22 cellular contexts compared by ENCODE assay signal in genomic region chr18:31643003-31643402, GRCh38. TPM values are rescaled to one million over a fixed set of nuclear protein-coding genes. Genes with fewer than 3 reads are reported as not detected.
"Had no signal": no experiment of that assay in that cellular context is flagged by ENCODE, and none has a peak within 500 bp of the region (broad histone marks: within the 10 kb centered on the region; RNA-seq: fewer than 3 reads in every experiment).

No MANE protein-coding gene starts in this region.

- H3K9me3 Mint-ChIP-seq: activated CD4-positive, alpha-beta memory T cell treated with anti-CD3 and anti-CD28 coated beads for 36 hours; central memory CD8-positive, alpha-beta T cell; stimulated activated naive CD8-positive, alpha-beta T cell treated with anti-CD3 and anti-CD28 coated beads, Interleukin-15, Interleukin-2, amounts not matched to agents 100 ng/mL and 50 ng/mL, for 24 hours had no signal

- H3K4me3 ChIP-seq: coronary artery, left lung, tibial nerve, vagina had no signal

- H3K9me3 ChIP-seq: left lung, tibial nerve, vagina had no signal

- H3K27ac Mint-ChIP-seq: activated CD4-positive, alpha-beta memory T cell treated with anti-CD3 and anti-CD28 coated beads for 36 hours; activated naive CD8-positive, alpha-beta T cell; stimulated activated naive CD8-positive, alpha-beta T cell treated with anti-CD3 and anti-CD28 coated beads, Interleukin-15, Interleukin-2, amounts not matched to agents 100 ng/mL and 50 ng/mL, for 24 hours had no signal

- ATAC-seq: left lung, WTC11 had no signal

- H3K27me3 Mint-ChIP-seq: activated naive CD8-positive, alpha-beta T cell; central memory CD8-positive, alpha-beta T cell had no signal

- DNase-seq: activated CD4-positive, alpha-beta memory T cell treated with anti-CD3 and anti-CD28 coated beads for 36 hours; activated CD4-positive, alpha-beta T cell treated with anti-CD3 and anti-CD28 coated beads for 4 hours; activated T-cell treated with anti-CD3 and anti-CD28 coated beads for 4 hours; amniotic stem cell; foreskin melanocyte; hypothalamus; left lung; midbrain; occipital lobe; retina; stimulated activated CD4-positive, alpha-beta T cell treated with anti-CD3 and anti-CD28 coated beads, Interleukin-2, amount 100 ng/mL, for 48 hours had no signal

- H3K27ac ChIP-seq: coronary artery, left lung, tibial nerve, vagina had no signal

- H3K4me3 Mint-ChIP-seq: activated CD4-positive, alpha-beta memory T cell treated with anti-CD3 and anti-CD28 coated beads for 36 hours; activated naive CD8-positive, alpha-beta T cell; central memory CD8-positive, alpha-beta T cell; stimulated activated naive CD8-positive, alpha-beta T cell treated with anti-CD3 and anti-CD28 coated beads, Interleukin-15, Interleukin-2, amounts not matched to agents 100 ng/mL and 50 ng/mL, for 24 hours; WTC11 had no signal

- H3K36me3 ChIP-seq: left lung, tibial nerve, vagina had no signal

- H3K4me1 ChIP-seq: left lung, vagina had no signal

- H3K36me3 Mint-ChIP-seq: activated CD4-positive, alpha-beta memory T cell treated with anti-CD3 and anti-CD28 coated beads for 36 hours; activated naive CD8-positive, alpha-beta T cell had no signal

- H3K27me3 ChIP-seq: left lung, tibial nerve, vagina had no signal

RNA-seq across cellular contexts. Expression of gene TTR, which starts 51.3 kb away (rescaled TPM):
- total RNA-seq: activated CD4-positive, alpha-beta memory T cell treated with anti-CD3 and anti-CD28 coated beads for 36 hours; kidney epithelial cell; left lung; lung microvascular endothelial cell; posterior vena cava; tibial nerve; vagina had no signal
- polyA plus RNA-seq: neural cell had no signal
